In genomic region chr1:171865106-171865505, GRCh38 we compare ENCODE assay signal across 30 cellular contexts.
"Had no signal": no experiment of that assay in that cellular context is flagged by ENCODE, and none has a peak within 500 bp of the region (broad histone marks: within the 10 kb centered on the region; RNA-seq: fewer than 3 reads in every experiment).

No MANE protein-coding gene starts in this region.

- DNase-seq: activated effector memory CD4-positive, alpha-beta T cell treated with anti-CD3 and anti-CD28 coated beads, Interleukin-2, amount 50 U/mL, for 16 hours; activated effector memory CD4-positive, alpha-beta T cell treated with Interleukin-2 at 50 U/mL for 16 hours; activated gamma-delta T cell; activated gamma-delta T cell treated with Interleukin-2 at 50 U/mL for 16 hours; activated naive CD4-positive, alpha-beta T cell; activated naive CD4-positive, alpha-beta T cell treated with anti-CD3 and anti-CD28 coated beads for 36 hours; activated naive CD4-positive, alpha-beta T cell treated with anti-CD3 and anti-CD28 coated beads, Interleukin-2, amount 10 ng/mL, durations not matched to agents 7 days and 5 days; activated naive CD4-positive, alpha-beta T cell treated with anti-CD3 and anti-CD28 coated beads, Interleukin-2, amount 50 U/mL, for 16 hours; activated naive CD4-positive, alpha-beta T cell treated with Interleukin-2 at 50 U/mL for 16 hours; activated naive CD8-positive, alpha-beta T cell treated with anti-CD3 and anti-CD28 coated beads for 36 hours; activated naive CD8-positive, alpha-beta T cell treated with anti-CD3 and anti-CD28 coated beads, Interleukin-2, amount 10 ng/mL, durations not matched to agents 7 days and 5 days; activated naive CD8-positive, alpha-beta T cell treated with anti-CD3 and anti-CD28 coated beads, Interleukin-2, amount 50 U/mL, for 24 hours; activated T-cell treated with anti-CD3 and anti-CD28 coated beads, Interleukin-2, amount 50 U/mL, for 1 hour; activated T-cell treated with anti-CD3 and anti-CD28 coated beads, Interleukin-2, amount 50 U/mL, for 24 hours; activated T-cell treated with anti-CD3 and anti-CD28 coated beads, Interleukin-2, amount 50 U/mL, for 4 hours; activated T-cell treated with anti-CD3 and anti-CD28 coated beads, Interleukin-2, amount 50 U/mL, for 48 hours; activated T-cell treated with anti-CD3 and anti-CD28 coated beads, Interleukin-2, amount 50 U/mL, for 72 hours; adrenal gland; amniotic stem cell; anterior cingulate cortex; aorta; body of pancreas; brain microvascular endothelial cell; caudate nucleus; central memory CD4-positive, alpha-beta T cell; cerebellar nuclear complex had no signal

- H3K27me3 ChIP-seq: adrenal gland, ascending aorta, body of pancreas, brain microvascular endothelial cell, breast epithelium, cardiac muscle cell had no signal

- FAIRE-seq: astrocyte had no signal

- H3K4me3 ChIP-seq: adrenal gland, ascending aorta, body of pancreas, breast epithelium, cardiac muscle cell had no signal

- H3K36me3 ChIP-seq: adrenal gland, ascending aorta, brain microvascular endothelial cell, breast epithelium, cardiac muscle cell had no signal
